In the genomic region with DNA sequence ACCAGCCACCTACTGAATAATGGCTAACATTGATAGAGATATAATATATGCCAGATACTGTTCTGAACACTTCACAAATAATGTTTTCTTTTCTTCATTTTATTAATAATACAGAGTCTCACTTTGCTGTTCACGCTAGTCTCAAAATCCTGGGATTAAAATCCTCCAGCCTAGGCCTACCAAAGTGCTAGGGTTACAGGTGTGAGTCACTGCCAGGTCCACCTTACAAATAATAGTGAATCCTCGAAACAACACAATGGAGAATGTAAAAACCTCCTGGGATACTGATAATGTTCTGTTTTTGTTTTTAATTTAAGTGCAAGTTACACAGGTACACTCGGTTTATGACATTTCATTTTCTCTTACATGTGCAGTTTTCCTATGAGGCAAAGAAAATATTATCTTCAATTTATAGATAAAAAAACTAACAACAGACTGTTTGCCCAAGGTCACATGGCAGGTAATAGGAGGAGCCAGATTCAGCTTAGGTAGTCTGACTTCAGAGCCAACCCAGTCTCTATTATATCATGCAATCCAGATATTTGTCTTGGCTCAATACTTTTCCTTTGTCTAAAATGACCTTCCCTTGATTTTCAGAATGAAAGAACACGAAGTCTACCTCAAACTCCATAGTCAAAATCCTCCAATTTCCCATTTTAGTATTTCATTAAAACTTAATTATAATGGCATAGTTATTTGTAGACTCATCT, we compare ENCODE assay signal across 12 cellular contexts.
"Had no signal": no experiment of that assay in that cellular context is flagged by ENCODE, and none has a peak within 500 bp of the region (broad histone marks: within the 10 kb centered on the region; RNA-seq: fewer than 3 reads in every experiment).

No MANE protein-coding gene starts in this region.

- ATAC-seq: left lung, T-helper 17 cell had no signal

- H3K27me3 Mint-ChIP-seq: activated CD4-positive, alpha-beta T cell treated with anti-CD3 and anti-CD28 coated beads, Interleukin-2, amount 10 ng/mL, durations not matched to agents 7 days and 5 days; activated naive CD4-positive, alpha-beta T cell treated with anti-CD3 and anti-CD28 coated beads, Interleukin-2, amount 10 ng/mL, durations not matched to agents 7 days and 5 days; memory B cell; T-helper 17 cell had no signal

- H3K4me3 ChIP-seq: heart left ventricle, left lung had no signal

- H3K27me3 ChIP-seq: heart left ventricle, left lung had no signal

- H3K9me3 Mint-ChIP-seq: activated CD4-positive, alpha-beta T cell treated with anti-CD3 and anti-CD28 coated beads, Interleukin-2, amount 10 ng/mL, durations not matched to agents 7 days and 5 days; activated naive CD4-positive, alpha-beta T cell treated with anti-CD3 and anti-CD28 coated beads, Interleukin-2, amount 10 ng/mL, durations not matched to agents 7 days and 5 days; activated T-helper 2 cell treated with anti-CD3 and anti-CD28 coated beads, Interferon-gamma antibody, Interleukin-2, Interleukin-4, amounts not matched to agents 10 μg/mL and 5 μg/mL and 100 μg/mL, durations not matched to agents 14 hours and 24 hours and 36 hours; memory B cell; nephron had no signal

- H3K36me3 ChIP-seq: heart left ventricle, left lung had no signal

- H3K4me3 Mint-ChIP-seq: activated CD4-positive, alpha-beta T cell treated with anti-CD3 and anti-CD28 coated beads, Interleukin-2, amount 10 ng/mL, durations not matched to agents 7 days and 5 days; activated naive CD4-positive, alpha-beta T cell treated with anti-CD3 and anti-CD28 coated beads, Interleukin-2, amount 10 ng/mL, durations not matched to agents 7 days and 5 days; memory B cell; nephron; T-helper 17 cell had no signal

- H3K9me3 ChIP-seq: heart left ventricle, left lung had no signal

- H3K27ac ChIP-seq: heart left ventricle, left lung had no signal

- H3K27ac Mint-ChIP-seq: activated CD4-positive, alpha-beta T cell treated with anti-CD3 and anti-CD28 coated beads, Interleukin-2, amount 10 ng/mL, durations not matched to agents 7 days and 5 days; activated naive CD4-positive, alpha-beta T cell treated with anti-CD3 and anti-CD28 coated beads, Interleukin-2, amount 10 ng/mL, durations not matched to agents 7 days and 5 days; activated T-helper 2 cell treated with anti-CD3 and anti-CD28 coated beads, Interferon-gamma antibody, Interleukin-2, Interleukin-4, amounts not matched to agents 10 μg/mL and 5 μg/mL and 100 μg/mL, durations not matched to agents 14 hours and 24 hours and 36 hours; memory B cell; nephron; T-helper 17 cell had no signal

- DNase-seq: activated CD4-positive, alpha-beta T cell treated with anti-CD3 and anti-CD28 coated beads, Interleukin-2, amount 10 ng/mL, durations not matched to agents 7 days and 5 days; activated CD4-positive, CD25-positive, alpha-beta regulatory T cell; activated naive CD4-positive, alpha-beta T cell treated with anti-CD3 and anti-CD28 coated beads, Interleukin-2, amount 10 ng/mL, durations not matched to agents 7 days and 5 days; foreskin melanocyte; heart left ventricle; left lung; stimulated activated CD4-positive, alpha-beta T cell treated with anti-CD3 and anti-CD28 coated beads, Interleukin-15, amount 100 ng/mL, for 24 hours; stimulated activated CD4-positive, alpha-beta T cell treated with anti-CD3 and anti-CD28 coated beads, Interleukin-4, amount 100 ng/mL, for 24 hours; T-helper 17 cell had no signal
